Comparison of ENCODE assay signal across 8 cellular contexts in the genomic region with DNA sequence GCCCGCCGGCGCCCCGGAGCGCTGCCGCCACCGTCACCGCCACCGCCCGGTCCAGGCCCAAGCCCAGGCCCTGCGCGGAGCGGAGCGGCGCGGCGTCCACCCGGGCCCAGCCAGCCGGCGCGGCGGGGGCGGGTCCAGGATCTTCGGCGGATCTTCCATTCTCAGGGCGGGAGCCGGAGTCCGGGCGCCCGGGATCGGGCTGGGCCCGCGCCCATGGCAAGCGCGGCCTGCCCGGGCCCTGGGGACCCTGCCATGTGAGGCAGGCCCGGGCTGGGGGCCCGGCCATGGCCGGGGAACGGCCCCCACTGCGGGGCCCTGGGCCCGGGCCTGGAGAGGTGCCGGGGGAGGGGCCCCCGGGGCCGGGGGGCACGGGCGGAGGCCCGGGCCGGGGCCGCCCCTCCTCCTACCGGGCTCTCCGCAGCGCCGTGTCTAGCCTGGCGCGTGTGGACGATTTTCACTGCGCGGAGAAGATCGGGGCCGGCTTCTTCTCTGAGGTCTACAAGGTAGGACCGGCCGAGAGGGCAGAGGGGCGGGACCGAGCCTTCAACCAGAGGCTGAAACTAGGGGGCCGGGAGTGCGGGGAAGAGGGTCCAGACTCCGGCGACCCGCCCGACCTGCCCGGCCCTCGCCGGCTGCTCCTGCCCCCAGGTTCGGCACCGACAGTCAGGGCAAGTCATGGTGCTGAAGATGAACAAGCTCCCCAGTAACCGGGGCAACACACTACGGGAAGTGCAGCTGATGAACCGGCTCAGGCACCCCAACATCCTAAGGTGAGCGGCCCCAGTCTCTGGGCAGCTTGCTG. TPM values are rescaled to one million over a fixed set of nuclear protein-coding genes. Genes with fewer than 3 reads are reported as not detected.
DNase-seq lines count a peak whose midpoint lies in the region; ATAC-seq and TF ChIP-seq lines count a peak whose summit lies in the region.

No MANE protein-coding gene starts in this region.

- H3K9ac ChIP-seq in GM23248: peak overlapping the region; percentile 76
- peak overlapping the region; percentile 79 for H3K9ac ChIP-seq in Loucy (ENCODE audit: low read depth, low read length, poor library complexity, severe bottlenecking)

- DNase-seq in GM13976 (ENCODE audit: low spot score) (peak; percentile 61), GM23248 (peak; percentile 49), left cardiac atrium (peak; percentile 56), retina (peak; percentile 56), NCI-H524 treated with DMSO at 0.1 percent for 48 hours (lab: John Stamatoyannopoulos, UW) (no peak), UCSD-AML1 (lab: John Stamatoyannopoulos, UW; ENCODE audit: unreplicated experiment) (no peak)
- peak; percentile 53 for DNase-seq in activated naive CD4-positive, alpha-beta T cell treated with anti-CD3 and anti-CD28 coated beads for 36 hours

- peaks cover 25% of the 10 kb centered on the region for H3K79me2 ChIP-seq in GM23248 (ENCODE audit: insufficient read depth)
- H3K79me2 ChIP-seq in Loucy (ENCODE audit: insufficient read depth, low read length): peaks cover 45% of the 10 kb centered on the region

- H3K9me3 ChIP-seq in GM23248 (ENCODE audit: low read depth): no peaks in the 10 kb centered on the region
- H3K9me3 ChIP-seq in Loucy (ENCODE audit: insufficient read depth, low read depth, low read length): no peaks in the 10 kb centered on the region

- peaks cover 15% of the 10 kb centered on the region for H3K4me1 ChIP-seq in GM23248 (ENCODE audit: insufficient read depth)
- H3K4me1 ChIP-seq in Loucy (ENCODE audit: insufficient read depth, low read length, poor library complexity, severe bottlenecking): peaks cover 38% of the 10 kb centered on the region

- H3K36me3 ChIP-seq in GM23248 (ENCODE audit: low read depth) (peaks cover 7% of the 10 kb centered on the region; the same call in 1 of the 2 replicates), Loucy (ENCODE audit: insufficient read depth, low read length) (peaks cover 11% of the 10 kb centered on the region; the same call in 1 of the 2 replicates)

- H3K27ac Mint-ChIP-seq in activated naive CD4-positive, alpha-beta T cell treated with anti-CD3 and anti-CD28 coated beads for 36 hours: no peak overlapping the region

- no peak for ATAC-seq in left cardiac atrium

- TF ChIP-seq CTCF in GM13976 (IDR thresholded peaks at IDR 0.05; ENCODE audit: borderline replicate concordance, control extremely low read depth, extremely low read depth, insufficient read depth, missing control alignments) (no peak), Loucy (conservative IDR thresholded peaks at IDR 0.05; ENCODE audit: low read length) (no peak)

- H2AFZ ChIP-seq in GM23248 (peak overlapping the region; percentile 34), Loucy (ENCODE audit: low read length) (no peak overlapping the region)

- intact Hi-C loops in activated naive CD4-positive, alpha-beta T cell treated with anti-CD3 and anti-CD28 coated beads for 36 hours (cut with micrococcal nuclease): loop anchor here (2.0 to 10.0 kb wide), 3 partner anchors 33 to 941 kb away; a partner anchor contains a TSS
- intact Hi-C loops in left cardiac atrium (cut with DNase I): loop anchor here in 1 of 2 donors (10.0 kb wide), 1 partner anchor 491 kb away; a partner anchor contains a TSS

- peaks cover 1% of the 10 kb centered on the region for H3K36me3 Mint-ChIP-seq in activated naive CD4-positive, alpha-beta T cell treated with anti-CD3 and anti-CD28 coated beads for 36 hours (ENCODE audit: low read depth)

- no peaks in the 10 kb centered on the region for H3K9me3 Mint-ChIP-seq in activated naive CD4-positive, alpha-beta T cell treated with anti-CD3 and anti-CD28 coated beads for 36 hours

- H3K4me1 Mint-ChIP-seq in activated naive CD4-positive, alpha-beta T cell treated with anti-CD3 and anti-CD28 coated beads for 36 hours (ENCODE audit: low read depth): peaks cover 27% of the 10 kb centered on the region

- H3K27me3 Mint-ChIP-seq in activated naive CD4-positive, alpha-beta T cell treated with anti-CD3 and anti-CD28 coated beads for 36 hours (ENCODE audit: low read depth): no peaks in the 10 kb centered on the region

- H3F3A ChIP-seq in GM23248 (ENCODE audit: insufficient read depth) (peaks cover 21% of the 10 kb centered on the region), Loucy (ENCODE audit: low read depth) (no peaks in the 10 kb centered on the region)

- H3K4me3 ChIP-seq in GM23248: peak overlapping the region; percentile 75
- peak overlapping the region; percentile 82 for H3K4me3 ChIP-seq in Loucy (ENCODE audit: low read length, poor library complexity, severe bottlenecking)

- H4K20me1 ChIP-seq in GM23248 (ENCODE audit: insufficient read depth) (no peaks in the 10 kb centered on the region), Loucy (ENCODE audit: insufficient read depth, low read length, poor library complexity, severe bottlenecking) (peaks cover 19% of the 10 kb centered on the region)

- no peak overlapping the region for H3K27ac ChIP-seq in GM23248

- peak overlapping the region; percentile 72 for H3K4me3 Mint-ChIP-seq in activated naive CD4-positive, alpha-beta T cell treated with anti-CD3 and anti-CD28 coated beads for 36 hours

- H3K4me2 ChIP-seq in GM23248 (ENCODE audit: unreplicated experiment) (peak overlapping the region; percentile 89), Loucy (ENCODE audit: low read depth, low read length, poor library complexity, severe bottlenecking) (peak overlapping the region; percentile 83)

- 0 to 1% methylated on average over 13 to 62 of the region's 80 CpGs for WGBS in GM23248 (ENCODE audit: low coverage in 1 of 2, low lambda C conversion rate in 2 of 2, missing lambda C conversion rate in 2 of 2), 2 experiments

- H3K27me3 ChIP-seq in GM23248 (replicated peaks; ENCODE audit: insufficient read depth) (no peaks in the 10 kb centered on the region), Loucy (ENCODE audit: insufficient read depth, low read length, poor library complexity, severe bottlenecking) (no peaks in the 10 kb centered on the region)

- CTCF ChIA-PET in activated naive CD4-positive, alpha-beta T cell treated with anti-CD3 and anti-CD28 coated beads for 36 hours (lab: Charles Lee): interaction anchor here (0.7 to 1.5 kb wide), 8 partner anchors 10 to 151 kb away, joined by 3 to 4 read pairs (median 3); a partner anchor contains a TSS

- in situ Hi-C loops in GM13976 (cut with MboI; ENCODE audit: low sequenced_read_pairs, unreplicated experiment): no loop called here
- in situ Hi-C loops in GM23248 (cut with MboI): loop anchor here (25.0 kb wide), 1 partner anchor 107 kb away; no protein-coding TSS in a partner anchor

- H3K9me2 ChIP-seq in GM23248 (ENCODE audit: insufficient read depth) (no peaks in the 10 kb centered on the region), Loucy (replicated peaks; ENCODE audit: low read depth, low read length) (no peaks in the 10 kb centered on the region)

RNA-seq across cellular contexts. Expression of a gene that starts 0.5 kb away (rescaled TPM):
- 21.6 and 33.0 TPM in 2 replicates for total RNA-seq in GM23248 (2014; rRNA removed; shearing (Covaris generic))
- polyA plus RNA-seq in GM23248 (2016; fragmentation: Nextera tagmentation; extraction: Ambion mirVana): 14.1 and 14.9 TPM in 2 replicates
- 10 to 100 TPM; 18.3 to 19.0 TPM for total RNA-seq in activated naive CD4-positive, alpha-beta T cell treated with anti-CD3 and anti-CD28 coated beads for 36 hours
- 10 to 100 TPM; 30.7 to 31.9 TPM for total RNA-seq in left cardiac atrium

RNA-seq across cellular contexts. Expression of a gene that starts 12.7 kb away (rescaled TPM):
- 3.9 TPM in 1 of 2 replicates, not detected in the other for total RNA-seq in GM23248 (2014; rRNA removed; shearing (Covaris generic))
- 1.6 and 1.9 TPM in 2 replicates for polyA plus RNA-seq in GM23248 (2016; fragmentation: Nextera tagmentation; extraction: Ambion mirVana)
- total RNA-seq in activated naive CD4-positive, alpha-beta T cell treated with anti-CD3 and anti-CD28 coated beads for 36 hours: 1 to 10 TPM; 2.9 to 4.5 TPM
- total RNA-seq in left cardiac atrium: 1 to 10 TPM in 1 of 2 donors, under 1 TPM in 1; 0.97 to 1.6 TPM

RNA-seq across cellular contexts. Expression of a gene that starts 45.2 kb away (rescaled TPM):
- not detected in 2 replicates for total RNA-seq in GM23248 (2014; rRNA removed; shearing (Covaris generic))
- 0.58 TPM in 1 of 2 replicates, not detected in the other for polyA plus RNA-seq in GM23248 (2016; fragmentation: Nextera tagmentation; extraction: Ambion mirVana)
- total RNA-seq in activated naive CD4-positive, alpha-beta T cell treated with anti-CD3 and anti-CD28 coated beads for 36 hours: 10 to 100 TPM; 44.0 to 45.4 TPM
- total RNA-seq in left cardiac atrium: 1 to 10 TPM in 1 of 2 donors, under 1 TPM in 1; 0.86 to 1.6 TPM

RNA-seq across cellular contexts. Expression of a gene that starts 52.3 kb away (rescaled TPM):
- total RNA-seq in GM23248 (2014; rRNA removed; shearing (Covaris generic)): 14,230 and 20,944 TPM in 2 replicates
- polyA plus RNA-seq in GM23248 (2016; fragmentation: Nextera tagmentation; extraction: Ambion mirVana): not detected in 2 replicates
- total RNA-seq in activated naive CD4-positive, alpha-beta T cell treated with anti-CD3 and anti-CD28 coated beads for 36 hours: over 10,000 TPM in 1 of 2 experiments, 1,000 to 10,000 TPM in 1; 7,381 to 12,571 TPM
- total RNA-seq in left cardiac atrium: over 10,000 TPM; 14,118 to 22,490 TPM

RNA-seq across cellular contexts. Expression of a gene that starts 52.6 kb away (rescaled TPM):
- 20.5 and 28.6 TPM in 2 replicates for total RNA-seq in GM23248 (2014; rRNA removed; shearing (Covaris generic))
- polyA plus RNA-seq in GM23248 (2016; fragmentation: Nextera tagmentation; extraction: Ambion mirVana): 52.8 and 55.7 TPM in 2 replicates
- total RNA-seq in activated naive CD4-positive, alpha-beta T cell treated with anti-CD3 and anti-CD28 coated beads for 36 hours: 1 to 10 TPM; 5.6 to 6.4 TPM
- 10 to 100 TPM; 52.3 to 70.9 TPM for total RNA-seq in left cardiac atrium

Comparison
In these comparisons a context has a peak if more than half of its experiments do, and no peak if none do; other contexts are left out.
1. DNase-seq: peak in GM13976 (single experiment), GM23248 (single experiment), activated naive CD4-positive, alpha-beta T cell treated with anti-CD3 and anti-CD28 coated beads for 36 hours (single experiment), left cardiac atrium (single experiment) and retina (single experiment); none in NCI-H524 treated with DMSO at 0.1 percent for 48 hours (single experiment) and UCSD-AML1 (single experiment).
2. RNA of a gene that starts 45.2 kb away (total RNA-seq): 44.0 to 45.4 TPM in activated naive CD4-positive, alpha-beta T cell treated with anti-CD3 and anti-CD28 coated beads for 36 hours; 0.86 to 1.6 TPM in left cardiac atrium and not detected in GM23248; every median in the first group is over 10 times any median in the second.